In genomic region chr9:104948277-104948676, GRCh38 we compare ENCODE assay signal across 18 cellular contexts.
"Had no signal": no experiment of that assay in that cellular context is flagged by ENCODE, and none has a peak within 500 bp of the region (broad histone marks: within the 10 kb centered on the region; RNA-seq: fewer than 3 reads in every experiment).

No MANE protein-coding gene starts in this region.

- H3K4me3 Mint-ChIP-seq: activated naive CD8-positive, alpha-beta T cell treated with anti-CD3 and anti-CD28 coated beads, Interleukin-2, amount 10 ng/mL, durations not matched to agents 7 days and 5 days; activated T-helper 1 cell treated with anti-CD3 and anti-CD28 coated beads, Interleukin-12 subunit alpha, Interleukin-12 subunit beta, Interleukin-2, Interleukin-4 antibody, amounts not matched to agents 30 ng/mL and 10 ng/mL and 1 ng/mL, durations not matched to agents 14 hours and 24 hours and 36 hours; effector memory CD8-positive, alpha-beta T cell; mesothelial cell of epicardium; T-helper 1 cell treated with Interleukin-12 subunit alpha and Interleukin-12 subunit beta and Interleukin-4 antibody, amounts not matched to agents 30 μg/mL and 1 μg/mL, for 36 hours had no signal

- H3K27ac ChIP-seq: body of pancreas, tibial nerve had no signal

- H3K4me1 ChIP-seq: body of pancreas, tibial nerve had no signal

- ATAC-seq: body of pancreas; effector memory CD8-positive, alpha-beta T cell had no signal

- DNase-seq: activated CD8-positive, alpha-beta memory T cell treated with anti-CD3 and anti-CD28 coated beads for 24 hours; activated CD8-positive, alpha-beta memory T cell treated with anti-CD3 and anti-CD28 coated beads, Interleukin-2, amount 50 U/mL, for 48 hours; activated naive CD8-positive, alpha-beta T cell treated with anti-CD3 and anti-CD28 coated beads, Interleukin-2, amount 10 ng/mL, durations not matched to agents 7 days and 5 days; body of pancreas; caudate nucleus; effector memory CD8-positive, alpha-beta T cell; glutamatergic neuron; hippocampal formation; occipital lobe; posterior cingulate gyrus; stimulated activated CD4-positive, alpha-beta T cell treated with anti-CD3 and anti-CD28 coated beads, Interleukin-1b, Interleukin-23, amount 100 ng/mL, for 48 hours; stimulated activated CD8-positive, alpha-beta memory T cell treated with anti-CD3 and anti-CD28 coated beads, Interleukin-4, amount 100 ng/mL, for 48 hours; stimulated activated naive CD4-positive, alpha-beta T cell treated with Interleukin-2 at 50 U/mL for 16 hours had no signal

- H3K36me3 ChIP-seq: tibial nerve had no signal

- H3K4me3 ChIP-seq: body of pancreas, lung, tibial nerve had no signal

- H3K27ac Mint-ChIP-seq: activated naive CD8-positive, alpha-beta T cell treated with anti-CD3 and anti-CD28 coated beads, Interleukin-2, amount 10 ng/mL, durations not matched to agents 7 days and 5 days; activated T-helper 1 cell treated with anti-CD3 and anti-CD28 coated beads, Interleukin-12 subunit alpha, Interleukin-12 subunit beta, Interleukin-2, Interleukin-4 antibody, amounts not matched to agents 30 ng/mL and 10 ng/mL and 1 ng/mL, durations not matched to agents 14 hours and 24 hours and 36 hours; effector memory CD8-positive, alpha-beta T cell; mesothelial cell of epicardium; T-helper 1 cell treated with Interleukin-12 subunit alpha and Interleukin-12 subunit beta and Interleukin-4 antibody, amounts not matched to agents 30 μg/mL and 1 μg/mL, for 36 hours had no signal

- H3K9me3 Mint-ChIP-seq: activated naive CD8-positive, alpha-beta T cell treated with anti-CD3 and anti-CD28 coated beads, Interleukin-2, amount 10 ng/mL, durations not matched to agents 7 days and 5 days; activated T-helper 1 cell treated with anti-CD3 and anti-CD28 coated beads, Interleukin-12 subunit alpha, Interleukin-12 subunit beta, Interleukin-2, Interleukin-4 antibody, amounts not matched to agents 30 ng/mL and 10 ng/mL and 1 ng/mL, durations not matched to agents 14 hours and 24 hours and 36 hours; effector memory CD8-positive, alpha-beta T cell; mesothelial cell of epicardium; T-helper 1 cell treated with Interleukin-12 subunit alpha and Interleukin-12 subunit beta and Interleukin-4 antibody, amounts not matched to agents 30 μg/mL and 1 μg/mL, for 36 hours had no signal

- H3K27me3 Mint-ChIP-seq: activated naive CD8-positive, alpha-beta T cell treated with anti-CD3 and anti-CD28 coated beads, Interleukin-2, amount 10 ng/mL, durations not matched to agents 7 days and 5 days had no signal

- H3K27me3 ChIP-seq: body of pancreas, tibial nerve had no signal

- H3K36me3 Mint-ChIP-seq: activated naive CD8-positive, alpha-beta T cell treated with anti-CD3 and anti-CD28 coated beads, Interleukin-2, amount 10 ng/mL, durations not matched to agents 7 days and 5 days; mesothelial cell of epicardium had no signal

- H3K9me3 ChIP-seq: body of pancreas, tibial nerve had no signal
